8 cellular contexts compared by ENCODE assay signal in the genomic region with DNA sequence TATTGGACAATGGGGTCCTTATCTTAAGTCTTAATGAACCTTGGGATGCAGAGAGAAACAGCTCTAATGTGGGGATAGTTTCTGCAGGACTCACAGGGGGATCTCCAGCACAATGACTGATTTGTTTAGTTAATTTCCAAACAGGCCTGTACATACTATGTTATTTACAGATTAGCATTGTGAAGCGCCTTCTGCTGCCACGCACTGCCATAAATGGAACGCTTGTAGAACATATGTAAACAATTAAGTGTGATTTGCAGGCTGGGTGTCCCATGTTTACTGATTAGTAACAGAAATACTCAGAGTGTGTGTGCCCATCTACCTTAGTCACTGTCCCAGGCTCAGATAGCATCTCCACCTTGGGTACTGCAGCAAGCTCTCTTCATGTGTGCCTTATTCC.
"Had no signal": no experiment of that assay in that cellular context is flagged by ENCODE, and none has a peak within 500 bp of the region (broad histone marks: within the 10 kb centered on the region; RNA-seq: fewer than 3 reads in every experiment).

No MANE protein-coding gene starts in this region.

- DNase-seq: activated CD4-positive, alpha-beta T cell treated with anti-CD3 and anti-CD28 coated beads for 1 hour; activated CD4-positive, alpha-beta T cell treated with anti-CD3 and anti-CD28 coated beads, Interleukin-2, amount 50 U/mL, for 48 hours; activated naive CD4-positive, alpha-beta T cell treated with anti-CD3 and anti-CD28 coated beads, Interleukin-2, amount 50 U/mL, for 16 hours; erythroblast; mucosa of descending colon; naive thymus-derived CD4-positive, alpha-beta T cell; T1000; uterus had no signal
